In genomic region chr5:149442563-149443182, GRCh38 we compare ENCODE assay signal across 8 cellular contexts.
A peak's percentile ranks its signal among the peaks of the same experiment; 100 is the strongest.
DNase-seq lines count a peak whose midpoint lies in the region; ATAC-seq lines count a peak whose summit lies in the region.

No MANE protein-coding gene starts in this region.

- no peaks in the 10 kb centered on the region for H3K9me3 ChIP-seq in mucosa of stomach (ENCODE audit: control insufficient read depth, low read length)

- ATAC-seq in HG03025 (IDR thresholded peaks at IDR 0.05; ENCODE audit: low FRiP score, unreplicated experiment) = peak; percentile 57

- peaks cover 49% of the 10 kb centered on the region for H3K4me1 ChIP-seq in mucosa of stomach (ENCODE audit: control insufficient read depth, insufficient read depth, low read length)

- H3K9ac ChIP-seq in mucosa of stomach (ENCODE audit: low read length) = peak overlapping the region; percentile 30

- H3K4me3 ChIP-seq in mucosa of stomach (ENCODE audit: low read length) = no peak overlapping the region

- DNase-seq in NCI-H2227 (lab: John Stamatoyannopoulos, UW; ENCODE audit: unreplicated experiment) (peak; percentile 70), NCI-H2227 treated with DMSO at 0.1 percent for 48 hours (lab: John Stamatoyannopoulos, UW) (no peak), NOMO-1 treated with dmso at 0.1 percent for 144 hours (lab: John Stamatoyannopoulos, UW; ENCODE audit: unreplicated experiment) (peak; percentile 15), epidermal melanocyte (ENCODE audit: insufficient read length, low spot score) (peak; percentile 77)
- DNase-seq in activated CD8-positive, alpha-beta memory T cell treated with anti-CD3 and anti-CD28 coated beads, Interleukin-2, amount 50 U/mL, for 4 hours = peak; percentile 79
- DNase-seq in stimulated activated CD8-positive, alpha-beta memory T cell treated with anti-CD3 and anti-CD28 coated beads, Interleukin-4, amount 100 ng/mL, for 1 hour (ENCODE audit: low read depth in 2 of 2, low spot score in 1 of 2) = peak; percentile 38 to 51

- H3K36me3 ChIP-seq in mucosa of stomach (ENCODE audit: control insufficient read depth, insufficient read depth, low read length) = no peaks in the 10 kb centered on the region

- no peaks in the 10 kb centered on the region for H3K27me3 ChIP-seq in mucosa of stomach (ENCODE audit: control insufficient read depth, insufficient read depth, low read length)
